ENCODE assay signal across 7 cellular contexts in genomic region chr6:5996701-5997419, GRCh38. TPM values are rescaled to one million over a fixed set of nuclear protein-coding genes. Genes with fewer than 3 reads are reported as not detected.
DNase-seq lines count a peak whose midpoint lies in the region; ATAC-seq, FAIRE-seq and TF ChIP-seq lines count a peak whose summit lies in the region.

No MANE protein-coding gene starts in this region.

- no peak for FAIRE-seq in astrocyte (lab: Jason Lieb, UNC)

- H3K4me3 Mint-ChIP-seq in astrocyte (ENCODE audit: unreplicated experiment), result peak overlapping the region; percentile 85
- H3K4me3 Mint-ChIP-seq in stimulated activated naive CD8-positive, alpha-beta T cell treated with anti-CD3 and anti-CD28 coated beads, Interleukin-15, amount 100 ng/mL, for 72 hours, result peak overlapping the region; percentile 86 to 89

- no peaks in the 10 kb centered on the region for H3K4me1 Mint-ChIP-seq in astrocyte (ENCODE audit: low read depth, unreplicated experiment)
- H3K4me1 Mint-ChIP-seq in stimulated activated naive CD8-positive, alpha-beta T cell treated with anti-CD3 and anti-CD28 coated beads, Interleukin-15, amount 100 ng/mL, for 72 hours, result peaks cover 75% of the 10 kb centered on the region

- no peaks in the 10 kb centered on the region for H4K20me1 ChIP-seq in astrocyte (ENCODE audit: insufficient read depth, low read length)

- H3K4me1 ChIP-seq in astrocyte (ENCODE audit: insufficient read depth, low read length), result peaks cover 13% of the 10 kb centered on the region

- peaks cover 91% of the 10 kb centered on the region for H3K27me3 Mint-ChIP-seq in astrocyte (ENCODE audit: low read depth, unreplicated experiment)
- H3K27me3 Mint-ChIP-seq in stimulated activated naive CD8-positive, alpha-beta T cell treated with anti-CD3 and anti-CD28 coated beads, Interleukin-15, amount 100 ng/mL, for 72 hours, result peaks cover 100% of the 10 kb centered on the region

- no peaks in the 10 kb centered on the region for H3K79me2 ChIP-seq in astrocyte (ENCODE audit: insufficient read depth, low read length)

- TF ChIP-seq CTCF in astrocyte (IDR thresholded peaks at IDR 0.05; ENCODE audit: insufficient read depth, low read depth, low read length), result no peak

- peak overlapping the region; percentile 70 for H3K9ac ChIP-seq in astrocyte (ENCODE audit: low read length)

- no peaks in the 10 kb centered on the region for H3K36me3 ChIP-seq in astrocyte (ENCODE audit: insufficient read depth, low read length)

- H3K27ac Mint-ChIP-seq in astrocyte (ENCODE audit: unreplicated experiment), result no peak overlapping the region
- peak overlapping the region; percentile 47 to 79 for H3K27ac Mint-ChIP-seq in stimulated activated naive CD8-positive, alpha-beta T cell treated with anti-CD3 and anti-CD28 coated beads, Interleukin-15, amount 100 ng/mL, for 72 hours

- H3K9me3 ChIP-seq in astrocyte (ENCODE audit: insufficient read depth, low read depth, low read length), result peaks cover 13% of the 10 kb centered on the region

- peak overlapping the region; percentile 91 for H3K4me3 ChIP-seq in astrocyte (ENCODE audit: insufficient read depth, low read depth, low read length)

- no peak for ATAC-seq in stimulated activated naive CD8-positive, alpha-beta T cell treated with anti-CD3 and anti-CD28 coated beads, Interleukin-15, amount 100 ng/mL, for 72 hours
- no peak for ATAC-seq in GM19397 (IDR thresholded peaks at IDR 0.05; ENCODE audit: unreplicated experiment)

- peak overlapping the region; percentile 82 for H2AFZ ChIP-seq in astrocyte (ENCODE audit: low read depth, low read length)

- peaks cover 94% of the 10 kb centered on the region for H3K27me3 ChIP-seq in astrocyte (ENCODE audit: insufficient read depth, low read length)

- no peak overlapping the region for H3K27ac ChIP-seq in astrocyte (ENCODE audit: low read depth, low read length)

- peak; percentile 65 for DNase-seq in G401 (ENCODE audit: low spot score)
- DNase-seq in NCI-H1105 (lab: John Stamatoyannopoulos, UW), result peak; percentile 37
- DNase-seq in astrocyte (ENCODE audit: low read depth), result no peak
- DNase-seq in islet precursor cell, result peak; percentile 53
- DNase-seq in stimulated activated naive CD8-positive, alpha-beta T cell treated with anti-CD3 and anti-CD28 coated beads, Interleukin-15, amount 100 ng/mL, for 72 hours, result no peak
- DNase-seq in NOMO-1 (lab: John Stamatoyannopoulos, UW; ENCODE audit: unreplicated experiment in 2 of 2), result no peak

- in situ Hi-C loops in G401 (cut with HindIII; ENCODE audit: low sequenced_read_pairs), result no loop called here

- peak overlapping the region; percentile 96 for H3K4me2 ChIP-seq in astrocyte (ENCODE audit: low read length)

- peaks cover 13% of the 10 kb centered on the region for H3K36me3 Mint-ChIP-seq in astrocyte (ENCODE audit: low read depth, unreplicated experiment)

- peaks cover 37% of the 10 kb centered on the region for H3K9me3 Mint-ChIP-seq in astrocyte (ENCODE audit: unreplicated experiment)
- peaks cover 7 to 9% of the 10 kb centered on the region in 2 donors for H3K9me3 Mint-ChIP-seq in stimulated activated naive CD8-positive, alpha-beta T cell treated with anti-CD3 and anti-CD28 coated beads, Interleukin-15, amount 100 ng/mL, for 72 hours

RNA-seq across cellular contexts. Expression of gene NRN1, which starts 9.9 kb away (rescaled TPM):
- not detected in 2 replicates for total RNA-seq in G401 (2014; rRNA removed; shearing (Covaris generic))
- total RNA-seq in astrocyte, result 0.82 and 1.0 TPM in 2 replicates

Comparison
In these comparisons a context has a peak if more than half of its experiments do, and no peak if none do; other contexts are left out.
1. DNase-seq: peak in G401 (single experiment), NCI-H1105 (single experiment) and islet precursor cell (single experiment); none in astrocyte (single experiment), stimulated activated naive CD8-positive, alpha-beta T cell treated with anti-CD3 and anti-CD28 coated beads, Interleukin-15, amount 100 ng/mL, for 72 hours (0 of 2) and NOMO-1 (0 of 2).